ENCODE assay signal across 13 cellular contexts in genomic region chr9:118558026-118558425, GRCh38.
DNase-seq lines count a peak whose midpoint lies in the region; ATAC-seq lines count a peak whose summit lies in the region.
"Had no signal": no experiment of that assay in that cellular context is flagged by ENCODE, and none has a peak within 500 bp of the region (broad histone marks: within the 10 kb centered on the region; RNA-seq: fewer than 3 reads in every experiment).

No MANE protein-coding gene starts in this region.

- DNase-seq in Caki2 (ENCODE audit: low read depth): peak; percentile 48
- peak; percentile 51 for DNase-seq in HCEC 1CT
- peak; percentile 37 for DNase-seq in glomerular visceral epithelial cell (ENCODE audit: extremely low spot score)
- peak; percentile 79 for DNase-seq in renal cortical epithelial cell (ENCODE audit: low read depth)
- no peak for DNase-seq in NCI-H524 treated with DMSO at 0.1 percent for 48 hours (lab: John Stamatoyannopoulos, UW)
- DNase-seq: BE2C; CD4-positive, alpha-beta memory T cell; COR-L47; H9 had no signal

- ATAC-seq in GM18519 (IDR thresholded peaks at IDR 0.05; ENCODE audit: low FRiP score, unreplicated experiment): no peak
- ATAC-seq in GM21360 (IDR thresholded peaks at IDR 0.05; ENCODE audit: unreplicated experiment): no peak
- ATAC-seq: GM23338, HepG2 had no signal

- in situ Hi-C loops in Caki2 (cut with HindIII; ENCODE audit: low pct_unique_long_range_greater_than_20kb, low sequenced_read_pairs): no loop called here
